In the genomic region with DNA sequence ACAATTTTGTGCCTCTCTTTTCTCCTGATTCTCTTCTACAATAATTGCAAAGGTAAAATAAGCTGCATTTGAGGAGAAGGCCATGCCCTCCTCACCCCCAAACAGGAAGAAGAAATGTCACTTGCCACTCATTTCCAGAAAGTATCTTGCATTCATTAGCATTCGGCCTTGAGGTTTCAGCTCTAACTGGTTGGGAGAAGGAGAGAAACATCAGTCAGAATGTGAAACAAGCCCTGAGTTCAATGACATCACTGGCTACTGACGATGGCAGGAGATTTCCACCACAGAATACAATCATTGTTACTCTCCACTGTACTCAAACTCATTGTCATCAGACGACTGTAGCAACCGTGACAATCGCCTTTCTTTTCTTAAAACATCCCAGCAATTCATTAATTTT, we compare ENCODE assay signal across 11 cellular contexts.
DNase-seq lines count a peak whose midpoint lies in the region; ATAC-seq and TF ChIP-seq lines count a peak whose summit lies in the region.
"Had no signal": no experiment of that assay in that cellular context is flagged by ENCODE, and none has a peak within 500 bp of the region (broad histone marks: within the 10 kb centered on the region; RNA-seq: fewer than 3 reads in every experiment).

No MANE protein-coding gene starts in this region.

- H3F3A ChIP-seq in GM23338 (replicated peaks; ENCODE audit: low read depth): no peaks in the 10 kb centered on the region

- peak overlapping the region; percentile 47 for H3K27ac ChIP-seq in CD4-positive, CD25-positive, alpha-beta regulatory T cell (ENCODE audit: insufficient read depth, low read length, poor library complexity, severe bottlenecking)
- H3K27ac ChIP-seq in GM23338 (ENCODE audit: low read depth): no peak overlapping the region
- H3K27ac ChIP-seq: BLaER1, right lobe of liver had no signal

- peak overlapping the region; percentile 21 for H3K4me3 ChIP-seq in CD4-positive, CD25-positive, alpha-beta regulatory T cell (ENCODE audit: low read depth, low read length)
- H3K4me3 ChIP-seq in GM23338: no peak overlapping the region
- H3K4me3 ChIP-seq: BLaER1, right lobe of liver had no signal

- H3K9me2 ChIP-seq in GM23338 (ENCODE audit: insufficient read depth): no peaks in the 10 kb centered on the region

- peaks cover 70% of the 10 kb centered on the region for H3K36me3 ChIP-seq in CD4-positive, CD25-positive, alpha-beta regulatory T cell (ENCODE audit: control insufficient read depth, insufficient read depth, low read length)
- peaks cover 17% of the 10 kb centered on the region; the same call in 1 of the 2 replicates for H3K36me3 ChIP-seq in GM23338 (ENCODE audit: insufficient read depth)
- H3K36me3 ChIP-seq: right lobe of liver had no signal

- no peaks in the 10 kb centered on the region; the same call in 1 of the 2 replicates for H4K20me1 ChIP-seq in GM23338 (replicated peaks; ENCODE audit: insufficient read depth)
- H4K20me1 ChIP-seq: BLaER1 had no signal

- no peaks in the 10 kb centered on the region for H3K27me3 Mint-ChIP-seq in CD4-positive, CD25-positive, alpha-beta regulatory T cell
- H3K27me3 Mint-ChIP-seq in activated naive CD8-positive, alpha-beta T cell treated with anti-CD3 and anti-CD28 coated beads, Interleukin-2, amount 10 ng/mL, durations not matched to agents 7 days and 5 days: no peaks in the 10 kb centered on the region
- peaks cover 1% of the 10 kb centered on the region for H3K27me3 Mint-ChIP-seq in GM23338 (ENCODE audit: insufficient read depth, low read depth, poor library complexity)

- POLR2A ChIA-PET in activated naive CD8-positive, alpha-beta T cell treated with anti-CD3 and anti-CD28 coated beads, Interleukin-2, amount 10 ng/mL, durations not matched to agents 7 days and 5 days (lab: Charles Lee): interaction anchor here (0.7 to 1.9 kb wide), 2 partner anchors 13 to 23 kb away, joined by 3 to 7 read pairs; no protein-coding TSS in a partner anchor

- no peaks in the 10 kb centered on the region for H3K79me2 ChIP-seq in GM23338 (replicated peaks; ENCODE audit: insufficient read depth)

- peak overlapping the region in 2 of 4 donors; percentile 4 to 5 for H3K4me3 Mint-ChIP-seq in CD4-positive, CD25-positive, alpha-beta regulatory T cell
- peak overlapping the region; percentile 65 for H3K4me3 Mint-ChIP-seq in activated naive CD8-positive, alpha-beta T cell treated with anti-CD3 and anti-CD28 coated beads, Interleukin-2, amount 10 ng/mL, durations not matched to agents 7 days and 5 days
- H3K4me3 Mint-ChIP-seq in GM23338: no peak overlapping the region

- peak; percentile 71 to 75 for ATAC-seq in CD4-positive, CD25-positive, alpha-beta regulatory T cell (ENCODE audit: low read depth in 2 of 2)
- ATAC-seq in GM18873 (IDR thresholded peaks at IDR 0.05; ENCODE audit: low FRiP score, unreplicated experiment) (peak; percentile 78), HG02973 (IDR thresholded peaks at IDR 0.05; ENCODE audit: unreplicated experiment) (peak; percentile 82), HG02623 (IDR thresholded peaks at IDR 0.05; ENCODE audit: unreplicated experiment) (no peak), GM19328 (IDR thresholded peaks at IDR 0.05; ENCODE audit: unreplicated experiment) (no peak), GM23338 (no peak)
- ATAC-seq in activated naive CD8-positive, alpha-beta T cell treated with anti-CD3 and anti-CD28 coated beads, Interleukin-2, amount 10 ng/mL, durations not matched to agents 7 days and 5 days (ENCODE audit: low read depth): peak; percentile 93
- ATAC-seq: right lobe of liver had no signal

- H3K27ac Mint-ChIP-seq in CD4-positive, CD25-positive, alpha-beta regulatory T cell: peak overlapping the region; percentile 74 to 88 (median 84)
- H3K27ac Mint-ChIP-seq in activated naive CD8-positive, alpha-beta T cell treated with anti-CD3 and anti-CD28 coated beads, Interleukin-2, amount 10 ng/mL, durations not matched to agents 7 days and 5 days: peak overlapping the region; percentile 90
- H3K27ac Mint-ChIP-seq in GM23338: no peak overlapping the region

- TF ChIP-seq CTCF in GM23338 (conservative IDR thresholded peaks at IDR 0.05; ENCODE audit: low read depth in 2 of 2): no peak

- no peak overlapping the region for H3K4me2 ChIP-seq in GM23338
- H3K4me2 ChIP-seq: BLaER1 had no signal

- peaks cover 58% of the 10 kb centered on the region for H3K36me3 Mint-ChIP-seq in CD4-positive, CD25-positive, alpha-beta regulatory T cell
- H3K36me3 Mint-ChIP-seq in activated naive CD8-positive, alpha-beta T cell treated with anti-CD3 and anti-CD28 coated beads, Interleukin-2, amount 10 ng/mL, durations not matched to agents 7 days and 5 days: peaks cover 78% of the 10 kb centered on the region
- peaks cover 22% of the 10 kb centered on the region for H3K36me3 Mint-ChIP-seq in GM23338 (ENCODE audit: low read depth)

- H3K9me3 Mint-ChIP-seq in CD4-positive, CD25-positive, alpha-beta regulatory T cell: peaks cover 0 to 3% (median 0%) of the 10 kb centered on the region in 7 donors
- H3K9me3 Mint-ChIP-seq in activated naive CD8-positive, alpha-beta T cell treated with anti-CD3 and anti-CD28 coated beads, Interleukin-2, amount 10 ng/mL, durations not matched to agents 7 days and 5 days: peaks cover 17% of the 10 kb centered on the region
- peaks cover 8% of the 10 kb centered on the region; the same call in 2 of the 3 replicates for H3K9me3 Mint-ChIP-seq in GM23338

- no peaks in the 10 kb centered on the region for H3K27me3 ChIP-seq in CD4-positive, CD25-positive, alpha-beta regulatory T cell (ENCODE audit: control insufficient read depth, insufficient read depth, low read length)
- no peaks in the 10 kb centered on the region for H3K27me3 ChIP-seq in GM23338 (ENCODE audit: insufficient read depth)
- H3K27me3 ChIP-seq: BLaER1, right lobe of liver had no signal

- peak in 1 of 3 donors; percentile 81 for DNase-seq in CD4-positive, CD25-positive, alpha-beta regulatory T cell
- no peak for DNase-seq in activated naive CD8-positive, alpha-beta T cell treated with anti-CD3 and anti-CD28 coated beads, Interleukin-2, amount 10 ng/mL, durations not matched to agents 7 days and 5 days
- DNase-seq in GM23338 (ENCODE audit: low spot score) (no peak), RPMI8226 (no peak)
- DNase-seq: KG1, right lobe of liver had no signal

- H3K9me3 ChIP-seq in CD4-positive, CD25-positive, alpha-beta regulatory T cell (ENCODE audit: control insufficient read depth in 2 of 2, low read length in 2 of 2): no peaks in the 10 kb centered on the region
- H3K9me3 ChIP-seq: right lobe of liver had no signal

- peaks cover 17% of the 10 kb centered on the region for H3K4me1 ChIP-seq in CD4-positive, CD25-positive, alpha-beta regulatory T cell (ENCODE audit: control insufficient read depth, insufficient read depth, low read length, poor library complexity, severe bottlenecking)
- no peaks in the 10 kb centered on the region for H3K4me1 ChIP-seq in GM23338 (ENCODE audit: insufficient read depth)
- H3K4me1 ChIP-seq: BLaER1, right lobe of liver had no signal

- H2AFZ ChIP-seq in GM23338: no peak overlapping the region

- H3K4me1 Mint-ChIP-seq in CD4-positive, CD25-positive, alpha-beta regulatory T cell: peaks cover 40 to 62% (median 48%) of the 10 kb centered on the region in 4 donors
- H3K4me1 Mint-ChIP-seq in activated naive CD8-positive, alpha-beta T cell treated with anti-CD3 and anti-CD28 coated beads, Interleukin-2, amount 10 ng/mL, durations not matched to agents 7 days and 5 days: peaks cover 46% of the 10 kb centered on the region
- no peaks in the 10 kb centered on the region for H3K4me1 Mint-ChIP-seq in GM23338

TF ChIP-seq in GM23338, 12 proteins besides CTCF, POLR2A, EP300 and RAD21 (continues in another document):
- TF ChIP-seq, protein P1, sequence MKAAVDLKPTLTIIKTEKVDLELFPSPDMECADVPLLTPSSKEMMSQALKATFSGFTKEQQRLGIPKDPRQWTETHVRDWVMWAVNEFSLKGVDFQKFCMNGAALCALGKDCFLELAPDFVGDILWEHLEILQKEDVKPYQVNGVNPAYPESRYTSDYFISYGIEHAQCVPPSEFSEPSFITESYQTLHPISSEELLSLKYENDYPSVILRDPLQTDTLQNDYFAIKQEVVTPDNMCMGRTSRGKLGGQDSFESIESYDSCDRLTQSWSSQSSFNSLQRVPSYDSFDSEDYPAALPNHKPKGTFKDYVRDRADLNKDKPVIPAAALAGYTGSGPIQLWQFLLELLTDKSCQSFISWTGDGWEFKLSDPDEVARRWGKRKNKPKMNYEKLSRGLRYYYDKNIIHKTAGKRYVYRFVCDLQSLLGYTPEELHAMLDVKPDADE (IDR thresholded peaks at IDR 0.05): no peak
- TF ChIP-seq EZH2phosphoT487 (IDR thresholded peaks at IDR 0.05; ENCODE audit: unreplicated experiment): no peak

Comparison
In these comparisons a context has a peak if more than half of its experiments do, and no peak if none do; other contexts are left out.
1. ATAC-seq: peak in CD4-positive, CD25-positive, alpha-beta regulatory T cell (2 of 2), GM18873 (single experiment), HG02973 (single experiment) and activated naive CD8-positive, alpha-beta T cell treated with anti-CD3 and anti-CD28 coated beads, Interleukin-2, amount 10 ng/mL, durations not matched to agents 7 days and 5 days (single experiment); none in HG02623 (single experiment), GM19328 (single experiment) and GM23338 (single experiment).